Comparison of ENCODE assay signal across 13 cellular contexts in the genomic region with DNA sequence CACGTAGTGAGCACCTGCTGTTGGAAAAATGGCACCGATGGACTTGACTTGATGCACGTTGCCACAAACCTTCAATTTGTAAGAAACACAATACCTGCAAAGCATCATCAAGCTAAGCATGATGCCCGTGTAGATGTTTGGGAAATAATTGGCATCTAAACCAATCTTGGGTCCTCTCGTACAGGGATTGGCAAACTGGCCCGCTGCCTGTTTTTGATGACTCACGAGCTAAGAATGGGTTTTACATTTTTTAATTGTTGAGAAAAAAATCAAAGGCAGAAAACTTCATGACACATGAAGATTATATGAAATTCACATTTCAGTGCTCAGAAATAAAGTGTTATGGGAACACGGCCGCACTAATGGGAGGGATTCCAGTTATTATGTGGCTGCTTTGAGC. TPM values are rescaled to one million over a fixed set of nuclear protein-coding genes. Genes with fewer than 3 reads are reported as not detected.
DNase-seq lines count a peak whose midpoint lies in the region; ATAC-seq and TF ChIP-seq lines count a peak whose summit lies in the region.
"Had no signal": no experiment of that assay in that cellular context is flagged by ENCODE, and none has a peak within 500 bp of the region (broad histone marks: within the 10 kb centered on the region; RNA-seq: fewer than 3 reads in every experiment).

No MANE protein-coding gene starts in this region.

- H3K4me3 ChIP-seq in OCI-LY7 (ENCODE audit: low read depth, low read length, poor library complexity, severe bottlenecking) (no peak overlapping the region), mesenchymal stem cell (ENCODE audit: insufficient read depth in 1 of 2, low read depth in 1 of 2, low read length in 2 of 2) (no peak overlapping the region), tibial artery (no peak overlapping the region)
- H3K4me3 ChIP-seq in effector memory CD4-positive, alpha-beta T cell (ENCODE audit: insufficient read depth, low read depth, low read length, poor library complexity, severe bottlenecking) = no peak overlapping the region

- no peak overlapping the region for H3K14ac ChIP-seq in mesenchymal stem cell (ENCODE audit: low read length in 2 of 2)

- no peaks in the 10 kb centered on the region for H3K9me2 ChIP-seq in OCI-LY7 (ENCODE audit: insufficient read depth, low read length)

- POLR2A ChIA-PET in OCI-LY7 (lab: Charles Lee) = interaction anchor here (1.2 kb wide), 1 partner anchor 26 kb away, joined by 3 read pairs; no protein-coding TSS in a partner anchor

- H4K91ac ChIP-seq in mesenchymal stem cell (ENCODE audit: low read length) = no peak overlapping the region

- H3K18ac ChIP-seq in mesenchymal stem cell (ENCODE audit: low read depth in 1 of 2, low read length in 2 of 2) = no peak overlapping the region

- H3K27me3 ChIP-seq in mesenchymal stem cell (ENCODE audit: control insufficient read depth in 1 of 2, insufficient read depth in 1 of 2, low read length in 2 of 2) (no peaks in the 10 kb centered on the region), tibial artery (no peaks in the 10 kb centered on the region)
- H3K27me3 ChIP-seq in effector memory CD4-positive, alpha-beta T cell (replicated peaks; ENCODE audit: control insufficient read depth, insufficient read depth, low read length, poor library complexity, severe bottlenecking) = no peaks in the 10 kb centered on the region

- ATAC-seq in GM18498 (IDR thresholded peaks at IDR 0.05; ENCODE audit: unreplicated experiment) = no peak
- ATAC-seq: stimulated activated effector memory CD8-positive, alpha-beta T cell treated with anti-CD3 and anti-CD28 coated beads, Interleukin-12 subunit alpha, Interleukin-12 subunit beta, amount 100 ng/mL, for 72 hours had no signal

- H2AFZ ChIP-seq in OCI-LY7 (ENCODE audit: low read length) = no peak overlapping the region
- H2AFZ ChIP-seq in mesenchymal stem cell (ENCODE audit: low read depth, low read length) = no peak overlapping the region

- no peak overlapping the region for H2BK12ac ChIP-seq in mesenchymal stem cell (ENCODE audit: low read length in 2 of 2)

- no peak overlapping the region for H2AK5ac ChIP-seq in mesenchymal stem cell (ENCODE audit: low read length, severe bottlenecking)

- H3K36me3 ChIP-seq in OCI-LY7 (ENCODE audit: insufficient read depth, low read length) (peaks cover 88% of the 10 kb centered on the region), mesenchymal stem cell (ENCODE audit: control insufficient read depth in 1 of 2, insufficient read depth in 2 of 2, low read depth in 1 of 2, low read length in 2 of 2) (peaks cover 12 to 33% of the 10 kb centered on the region in 2 experiments), tibial artery (peaks cover 0 to 22% (median 10%) of the 10 kb centered on the region in 3 donors)
- H3K36me3 ChIP-seq in effector memory CD4-positive, alpha-beta T cell (ENCODE audit: control insufficient read depth, insufficient read depth, low read length) = peaks cover 10% of the 10 kb centered on the region

- no peak overlapping the region for H4K8ac ChIP-seq in mesenchymal stem cell (ENCODE audit: low read length)

- in situ Hi-C loops in Caki2 (cut with HindIII; ENCODE audit: low pct_unique_long_range_greater_than_20kb, low sequenced_read_pairs) = no loop called here

- BruUV-seq in OCI-LY7 (replicated peaks; lab: Mats Ljungman, UMichigan) = TSS peak; percentile 18

- no peak overlapping the region for H2BK15ac ChIP-seq in mesenchymal stem cell (ENCODE audit: low read depth, poor library complexity, severe bottlenecking)

- H4K20me1 ChIP-seq in OCI-LY7 (ENCODE audit: insufficient read depth, low read length) = peaks cover 4% of the 10 kb centered on the region; the same call in 1 of the 2 replicates

- H3K79me1 ChIP-seq in mesenchymal stem cell (replicated peaks; ENCODE audit: low read length, poor library complexity, severe bottlenecking) = peaks cover 11% of the 10 kb centered on the region

- H3K4me1 ChIP-seq in OCI-LY7 (ENCODE audit: insufficient read depth, low read length, poor library complexity, severe bottlenecking) (no peaks in the 10 kb centered on the region), mesenchymal stem cell (ENCODE audit: control insufficient read depth, insufficient read depth, low read depth, low read length) (peaks cover 8% of the 10 kb centered on the region), tibial artery (peaks cover 0 to 13% (median 9%) of the 10 kb centered on the region in 4 donors)
- no peaks in the 10 kb centered on the region for H3K4me1 ChIP-seq in effector memory CD4-positive, alpha-beta T cell (ENCODE audit: control insufficient read depth, insufficient read depth, low read length, poor library complexity, severe bottlenecking)

- no peak overlapping the region for H3K9ac ChIP-seq in mesenchymal stem cell (ENCODE audit: low read length)

- H2BK5ac ChIP-seq in mesenchymal stem cell (ENCODE audit: low read depth, low read length, poor library complexity, severe bottlenecking) = no peak overlapping the region

- H3K27ac ChIP-seq in OCI-LY7 (ENCODE audit: low read depth, low read length, poor library complexity, severe bottlenecking) = no peak overlapping the region
- H3K27ac ChIP-seq in mesenchymal stem cell (ENCODE audit: low read length, poor library complexity, severe bottlenecking) = peak overlapping the region; percentile 6
- H3K27ac ChIP-seq in effector memory CD4-positive, alpha-beta T cell (ENCODE audit: insufficient read depth, low read length, poor library complexity, severe bottlenecking) = no peak overlapping the region
- H3K27ac ChIP-seq in tibial artery = peak overlapping the region in 1 of 2 donors; percentile 6

- H3K79me2 ChIP-seq in OCI-LY7 (ENCODE audit: insufficient read depth, low read depth, low read length) = peaks cover 35% of the 10 kb centered on the region

- CTCF ChIA-PET in OCI-LY7 (lab: Charles Lee; ENCODE audit: unreplicated experiment) = no interaction called here

- H3K4me2 ChIP-seq in OCI-LY7 (ENCODE audit: low read length) (no peak overlapping the region), mesenchymal stem cell (ENCODE audit: low read length, poor library complexity, severe bottlenecking) (no peak overlapping the region)

- intact Hi-C loops in OCI-LY7 (cut with micrococcal nuclease; ENCODE audit: unreplicated experiment) = no loop called here
- intact Hi-C loops in tibial artery (cut with DNase I; ENCODE audit: low total_unique reads) = no loop called here

- 68% methylated on average over 7 of the region's 9 CpGs for WGBS in mesenchymal stem cell

- DNase-seq in Caki2 (ENCODE audit: low read depth) = peak; percentile 25
- DNase-seq in OCI-LY7 (ENCODE audit: low spot score) = no peak
- peak; percentile 90 for DNase-seq in dermis blood vessel endothelial cell
- DNase-seq in mesenchymal stem cell = peak; percentile 15
- no peak for DNase-seq in effector memory CD4-positive, alpha-beta T cell
- DNase-seq in NAMALWA (ENCODE audit: low spot score) = no peak
- no peak for DNase-seq in tibial artery
- DNase-seq: activated CD4-positive, alpha-beta T cell treated with anti-CD3 and anti-CD28 coated beads for 1 hour; CD4-positive, CD25-positive, alpha-beta regulatory T cell; cortex of kidney; SHP77 had no signal

- H3K23ac ChIP-seq in mesenchymal stem cell (ENCODE audit: low read length in 2 of 2) = no peak overlapping the region

- H2BK120ac ChIP-seq in mesenchymal stem cell (ENCODE audit: low read depth, low read length) = no peak overlapping the region

- H3K9me3 ChIP-seq in OCI-LY7 (ENCODE audit: low read length) = 0 out of 2 replicates have a peak, but pooled peaks cover 2% of the 10 kb centered on the region
- no peaks in the 10 kb centered on the region for H3K9me3 ChIP-seq in mesenchymal stem cell (ENCODE audit: control insufficient read depth, low read length)
- H3K9me3 ChIP-seq in effector memory CD4-positive, alpha-beta T cell (ENCODE audit: control insufficient read depth, low read length) = no peaks in the 10 kb centered on the region
- H3K9me3 ChIP-seq in tibial artery = no peaks in the 10 kb centered on the region

- H3K4ac ChIP-seq in mesenchymal stem cell (ENCODE audit: low read depth in 1 of 2, low read length in 2 of 2) = no peak overlapping the region

- TF ChIP-seq CTCF in OCI-LY7 (conservative IDR thresholded peaks at IDR 0.05; ENCODE audit: low read length) (no peak), tibial artery (IDR thresholded peaks at IDR 0.05) (no peak)

RNA-seq across cellular contexts. Expression of gene MTA1, which starts 10.9 kb away (rescaled TPM):
- total RNA-seq in Caki2 (2014; rRNA removed; shearing (Covaris generic); ENCODE audit: low replicate concordance) = 16.9 and 18.9 TPM in 2 replicates
- 92.3 and 103 TPM in 2 replicates for total RNA-seq in OCI-LY7 (2014; rRNA removed; shearing (Covaris generic))
- total RNA-seq in OCI-LY7 (2022) (217 and 220 TPM in 2 replicates), dermis blood vessel endothelial cell (43.4 and 55.5 TPM in 2 replicates)
- 66.6 TPM for polyA plus RNA-seq in mesenchymal stem cell (2013, experiment 1 of 2)
- 63.2 TPM for polyA plus RNA-seq in mesenchymal stem cell (2013, experiment 2 of 2)

RNA-seq across cellular contexts. Expression of gene TEX22, which starts 32.2 kb away (rescaled TPM):
- total RNA-seq in Caki2 (2014; rRNA removed; shearing (Covaris generic); ENCODE audit: low replicate concordance) = 0.24 and 0.90 TPM in 2 replicates
- 1.3 and 2.3 TPM in 2 replicates for total RNA-seq in OCI-LY7 (2014; rRNA removed; shearing (Covaris generic))
- total RNA-seq in OCI-LY7 (2022) (9.2 and 12.2 TPM in 2 replicates), dermis blood vessel endothelial cell (0.05 and 0.17 TPM in 2 replicates)
- polyA plus RNA-seq in mesenchymal stem cell (2013, experiment 1 of 2) = 0.06 TPM
- 0.04 TPM for polyA plus RNA-seq in mesenchymal stem cell (2013, experiment 2 of 2)

RNA-seq across cellular contexts. Expression of gene CRIP2, which starts 44.1 kb away (rescaled TPM):
- total RNA-seq in Caki2 (2014; rRNA removed; shearing (Covaris generic); ENCODE audit: low replicate concordance) = 181 and 245 TPM in 2 replicates
- not detected in 2 replicates for total RNA-seq in OCI-LY7 (2014; rRNA removed; shearing (Covaris generic))
- not detected in 2 replicates for total RNA-seq in OCI-LY7 (2022)
- total RNA-seq in dermis blood vessel endothelial cell = 265 and 324 TPM in 2 replicates
- 120 TPM for polyA plus RNA-seq in mesenchymal stem cell (2013, experiment 1 of 2)
- polyA plus RNA-seq in mesenchymal stem cell (2013, experiment 2 of 2) = 119 TPM

RNA-seq across cellular contexts. Expression of gene CRIP1, which starts 56.2 kb away (rescaled TPM):
- not detected in 2 replicates for total RNA-seq in Caki2 (2014; rRNA removed; shearing (Covaris generic); ENCODE audit: low replicate concordance)
- total RNA-seq in OCI-LY7 (2014; rRNA removed; shearing (Covaris generic)) = 4.1 and 4.6 TPM in 2 replicates
- 1.5 TPM in 1 of 2 replicates, not detected in the other for total RNA-seq in OCI-LY7 (2022)
- 0.42 and 0.68 TPM in 2 replicates for total RNA-seq in dermis blood vessel endothelial cell
- 40.7 TPM for polyA plus RNA-seq in mesenchymal stem cell (2013, experiment 1 of 2)
- 42.6 TPM for polyA plus RNA-seq in mesenchymal stem cell (2013, experiment 2 of 2)

Comparison
In these comparisons a context has a peak if more than half of its experiments do, and no peak if none do; other contexts are left out.
1. DNase-seq: peak in Caki2 (single experiment), dermis blood vessel endothelial cell (single experiment) and mesenchymal stem cell (single experiment); none in OCI-LY7 (single experiment), effector memory CD4-positive, alpha-beta T cell (0 of 3), NAMALWA (single experiment) and tibial artery (0 of 2).
2. RNA of gene CRIP2, which starts 44.1 kb away (total RNA-seq): 265 to 324 TPM in dermis blood vessel endothelial cell and 181 to 245 TPM in Caki2; not detected in OCI-LY7; every median in the first group is over 100 times any median in the second.